ENCODE assay signal across 8 cellular contexts in the genomic region with DNA sequence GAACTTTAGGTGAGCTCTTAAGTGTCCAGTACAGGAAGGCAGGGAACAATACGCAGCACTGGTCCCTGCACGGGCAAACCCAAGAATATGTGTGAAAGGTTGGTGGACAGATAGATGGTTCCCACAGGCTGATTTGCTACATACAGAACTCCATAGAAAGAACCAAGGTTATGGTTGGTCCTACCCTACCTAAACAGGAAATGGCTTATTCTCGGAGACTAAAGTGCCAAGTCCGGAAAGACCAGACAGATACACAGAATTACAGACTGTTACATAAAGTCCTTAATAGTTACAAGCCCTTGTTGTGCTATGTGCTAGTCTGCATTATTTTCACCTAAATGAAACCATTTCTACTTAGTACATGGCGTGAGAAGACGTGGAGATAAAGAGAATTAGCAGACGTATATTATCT. TPM values are rescaled to one million over a fixed set of nuclear protein-coding genes. Genes with fewer than 3 reads are reported as not detected.
DNase-seq lines count a peak whose midpoint lies in the region; ATAC-seq, FAIRE-seq and TF ChIP-seq lines count a peak whose summit lies in the region.

No MANE protein-coding gene starts in this region.

- no peaks in the 10 kb centered on the region for H3K9me3 Mint-ChIP-seq in nephron progenitor cell

- DNase-seq in H54 (ENCODE audit: insufficient read length, low spot score), result peak; percentile 24
- peak; percentile 70 for DNase-seq in SW480 (ENCODE audit: low spot score)
- no peak for DNase-seq in epithelial cell of proximal tubule (ENCODE audit: low read depth)
- DNase-seq in nephron progenitor cell, result no peak
- DNase-seq in COR-L47 (lab: John Stamatoyannopoulos, UW), result no peak

- peak overlapping the region; percentile 95 for H3K4me3 Mint-ChIP-seq in nephron progenitor cell

- peak overlapping the region; percentile 99 for H3K27ac Mint-ChIP-seq in nephron progenitor cell

- H3K4me1 Mint-ChIP-seq in nephron progenitor cell, result peaks cover 48% of the 10 kb centered on the region

- peaks cover 9% of the 10 kb centered on the region for H3K27me3 Mint-ChIP-seq in nephron progenitor cell (ENCODE audit: low read depth, poor library complexity)

- TF ChIP-seq POLR2A in H54 (IDR thresholded peaks at IDR 0.05; ENCODE audit: low read depth, low read length), result no peak

- ATAC-seq in GM21423 (IDR thresholded peaks at IDR 0.05; ENCODE audit: unreplicated experiment) (no peak), HG02981 (IDR thresholded peaks at IDR 0.05; ENCODE audit: unreplicated experiment) (no peak)

- peak; percentile 38 for FAIRE-seq in H54 (lab: Jason Lieb, UNC)

- H3K36me3 Mint-ChIP-seq in nephron progenitor cell (ENCODE audit: low read depth), result no peaks in the 10 kb centered on the region

- peak overlapping the region; percentile 99 for H3K27ac ChIP-seq in C4-2B

- peak overlapping the region; percentile 85 for H3K4me3 ChIP-seq in epithelial cell of proximal tubule (ENCODE audit: low read depth, low read length)

- TF ChIP-seq CTCF in C4-2B (conservative IDR thresholded peaks at IDR 0.05), result no peak
- no peak for TF ChIP-seq CTCF in epithelial cell of proximal tubule (conservative IDR thresholded peaks at IDR 0.05; ENCODE audit: low read depth, low read length)
- TF ChIP-seq CTCF in nephron progenitor cell (IDR thresholded peaks at IDR 0.05), result no peak

RNA-seq across cellular contexts. Expression of a gene that starts 1.2 kb away (rescaled TPM):
- total RNA-seq in epithelial cell of proximal tubule, result 18.1 and 34.0 TPM in 2 replicates

Comparison
In these comparisons a context has a peak if more than half of its experiments do, and no peak if none do; other contexts are left out.
1. DNase-seq: peak in H54 (single experiment) and SW480 (single experiment); none in epithelial cell of proximal tubule (single experiment), nephron progenitor cell (single experiment) and COR-L47 (single experiment).